Comparison of ENCODE assay signal across 1 cellular context in the genomic region with DNA sequence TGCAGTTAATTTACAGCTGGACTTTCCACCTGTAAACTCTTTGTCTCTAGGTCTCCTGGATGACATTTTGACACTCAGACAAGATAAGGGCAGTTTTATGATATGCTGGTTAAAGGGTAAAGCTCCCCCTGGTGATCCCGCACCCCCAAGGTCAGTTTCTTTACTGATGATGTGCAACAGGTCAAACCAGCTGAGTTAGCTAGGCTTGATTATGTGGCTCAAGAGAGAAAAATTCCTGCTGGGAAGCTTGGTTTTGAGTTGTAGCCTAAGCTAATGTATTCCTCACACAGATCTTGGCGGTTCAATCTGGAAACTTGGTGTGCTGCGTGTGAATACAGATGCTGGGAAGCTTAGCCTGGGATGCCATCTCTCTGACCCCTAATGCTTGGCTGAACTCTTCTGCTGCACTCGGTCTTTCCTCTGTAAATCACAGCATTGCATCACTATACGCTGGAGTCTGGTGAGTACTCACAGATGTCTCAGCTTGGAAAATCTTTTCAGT.
TF ChIP-seq lines count a peak whose summit lies in the region.

No MANE protein-coding gene starts in this region.

TF ChIP-seq in HepG2, 621 proteins besides CTCF, POLR2A, EP300 and RAD21 (continues in another document):
- TF ChIP-seq, protein P1, sequence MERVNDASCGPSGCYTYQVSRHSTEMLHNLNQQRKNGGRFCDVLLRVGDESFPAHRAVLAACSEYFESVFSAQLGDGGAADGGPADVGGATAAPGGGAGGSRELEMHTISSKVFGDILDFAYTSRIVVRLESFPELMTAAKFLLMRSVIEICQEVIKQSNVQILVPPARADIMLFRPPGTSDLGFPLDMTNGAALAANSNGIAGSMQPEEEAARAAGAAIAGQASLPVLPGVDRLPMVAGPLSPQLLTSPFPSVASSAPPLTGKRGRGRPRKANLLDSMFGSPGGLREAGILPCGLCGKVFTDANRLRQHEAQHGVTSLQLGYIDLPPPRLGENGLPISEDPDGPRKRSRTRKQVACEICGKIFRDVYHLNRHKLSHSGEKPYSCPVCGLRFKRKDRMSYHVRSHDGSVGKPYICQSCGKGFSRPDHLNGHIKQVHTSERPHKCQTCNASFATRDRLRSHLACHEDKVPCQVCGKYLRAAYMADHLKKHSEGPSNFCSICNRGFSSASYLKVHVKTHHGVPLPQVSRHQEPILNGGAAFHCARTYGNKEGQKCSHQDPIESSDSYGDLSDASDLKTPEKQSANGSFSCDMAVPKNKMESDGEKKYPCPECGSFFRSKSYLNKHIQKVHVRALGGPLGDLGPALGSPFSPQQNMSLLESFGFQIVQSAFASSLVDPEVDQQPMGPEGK (CRISPR knock-in tag; IDR thresholded peaks at IDR 0.05): peak; percentile 61
- TF ChIP-seq RAD51 (IDR thresholded peaks at IDR 0.05; ENCODE audit: borderline replicate concordance): no peak
- TF ChIP-seq ZNF572 (CRISPR knock-in tag; IDR thresholded peaks at IDR 0.05): no peak
- peak; percentile 65 for TF ChIP-seq ZMYM4 (CRISPR knock-in tag; IDR thresholded peaks at IDR 0.05)
- TF ChIP-seq, protein P2, sequence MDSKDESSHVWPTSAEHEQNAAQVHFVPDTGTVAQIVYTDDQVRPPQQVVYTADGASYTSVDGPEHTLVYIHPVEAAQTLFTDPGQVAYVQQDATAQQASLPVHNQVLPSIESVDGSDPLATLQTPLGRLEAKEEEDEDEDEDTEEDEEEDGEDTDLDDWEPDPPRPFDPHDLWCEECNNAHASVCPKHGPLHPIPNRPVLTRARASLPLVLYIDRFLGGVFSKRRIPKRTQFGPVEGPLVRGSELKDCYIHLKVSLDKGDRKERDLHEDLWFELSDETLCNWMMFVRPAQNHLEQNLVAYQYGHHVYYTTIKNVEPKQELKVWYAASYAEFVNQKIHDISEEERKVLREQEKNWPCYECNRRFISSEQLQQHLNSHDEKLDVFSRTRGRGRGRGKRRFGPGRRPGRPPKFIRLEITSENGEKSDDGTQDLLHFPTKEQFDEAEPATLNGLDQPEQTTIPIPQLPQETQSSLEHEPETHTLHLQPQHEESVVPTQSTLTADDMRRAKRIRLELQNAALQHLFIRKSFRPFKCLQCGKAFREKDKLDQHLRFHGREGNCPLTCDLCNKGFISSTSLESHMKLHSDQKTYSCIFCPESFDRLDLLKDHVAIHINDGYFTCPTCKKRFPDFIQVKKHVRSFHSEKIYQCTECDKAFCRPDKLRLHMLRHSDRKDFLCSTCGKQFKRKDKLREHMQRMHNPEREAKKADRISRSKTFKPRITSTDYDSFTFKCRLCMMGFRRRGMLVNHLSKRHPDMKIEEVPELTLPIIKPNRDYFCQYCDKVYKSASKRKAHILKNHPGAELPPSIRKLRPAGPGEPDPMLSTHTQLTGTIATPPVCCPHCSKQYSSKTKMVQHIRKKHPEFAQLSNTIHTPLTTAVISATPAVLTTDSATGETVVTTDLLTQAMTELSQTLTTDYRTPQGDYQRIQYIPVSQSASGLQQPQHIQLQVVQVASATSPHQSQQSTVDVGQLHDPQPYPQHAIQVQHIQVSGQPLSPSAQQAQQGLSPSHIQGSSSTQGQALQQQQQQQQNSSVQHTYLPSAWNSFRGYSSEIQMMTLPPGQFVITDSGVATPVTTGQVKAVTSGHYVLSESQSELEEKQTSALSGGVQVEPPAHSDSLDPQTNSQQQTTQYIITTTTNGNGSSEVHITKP (CRISPR knock-in tag; IDR thresholded peaks at IDR 0.05; ENCODE audit: low read depth): no peak
- no peak for TF ChIP-seq FOXC1 (CRISPR knock-in tag; IDR thresholded peaks at IDR 0.05; ENCODE audit: borderline replicate concordance)
- peak; percentile 29; the same call in 1 of the 2 replicates for TF ChIP-seq MIXL1 (CRISPR knock-in tag; IDR thresholded peaks at IDR 0.05)
- TF ChIP-seq POLR2G (IDR thresholded peaks at IDR 0.05; ENCODE audit: low read depth, low read length): peak; percentile 46; the same call in 1 of the 2 replicates
- TF ChIP-seq CEBPG (CRISPR knock-in tag; IDR thresholded peaks at IDR 0.05): peak; percentile 92
- TF ChIP-seq STAG1 (CRISPR knock-in tag; IDR thresholded peaks at IDR 0.05): peak; percentile 23; the same call in 1 of the 2 replicates
- TF ChIP-seq ZIK1 (CRISPR knock-in tag; IDR thresholded peaks at IDR 0.05; ENCODE audit: borderline replicate concordance, low read depth): no peak
- TF ChIP-seq, protein P3, sequence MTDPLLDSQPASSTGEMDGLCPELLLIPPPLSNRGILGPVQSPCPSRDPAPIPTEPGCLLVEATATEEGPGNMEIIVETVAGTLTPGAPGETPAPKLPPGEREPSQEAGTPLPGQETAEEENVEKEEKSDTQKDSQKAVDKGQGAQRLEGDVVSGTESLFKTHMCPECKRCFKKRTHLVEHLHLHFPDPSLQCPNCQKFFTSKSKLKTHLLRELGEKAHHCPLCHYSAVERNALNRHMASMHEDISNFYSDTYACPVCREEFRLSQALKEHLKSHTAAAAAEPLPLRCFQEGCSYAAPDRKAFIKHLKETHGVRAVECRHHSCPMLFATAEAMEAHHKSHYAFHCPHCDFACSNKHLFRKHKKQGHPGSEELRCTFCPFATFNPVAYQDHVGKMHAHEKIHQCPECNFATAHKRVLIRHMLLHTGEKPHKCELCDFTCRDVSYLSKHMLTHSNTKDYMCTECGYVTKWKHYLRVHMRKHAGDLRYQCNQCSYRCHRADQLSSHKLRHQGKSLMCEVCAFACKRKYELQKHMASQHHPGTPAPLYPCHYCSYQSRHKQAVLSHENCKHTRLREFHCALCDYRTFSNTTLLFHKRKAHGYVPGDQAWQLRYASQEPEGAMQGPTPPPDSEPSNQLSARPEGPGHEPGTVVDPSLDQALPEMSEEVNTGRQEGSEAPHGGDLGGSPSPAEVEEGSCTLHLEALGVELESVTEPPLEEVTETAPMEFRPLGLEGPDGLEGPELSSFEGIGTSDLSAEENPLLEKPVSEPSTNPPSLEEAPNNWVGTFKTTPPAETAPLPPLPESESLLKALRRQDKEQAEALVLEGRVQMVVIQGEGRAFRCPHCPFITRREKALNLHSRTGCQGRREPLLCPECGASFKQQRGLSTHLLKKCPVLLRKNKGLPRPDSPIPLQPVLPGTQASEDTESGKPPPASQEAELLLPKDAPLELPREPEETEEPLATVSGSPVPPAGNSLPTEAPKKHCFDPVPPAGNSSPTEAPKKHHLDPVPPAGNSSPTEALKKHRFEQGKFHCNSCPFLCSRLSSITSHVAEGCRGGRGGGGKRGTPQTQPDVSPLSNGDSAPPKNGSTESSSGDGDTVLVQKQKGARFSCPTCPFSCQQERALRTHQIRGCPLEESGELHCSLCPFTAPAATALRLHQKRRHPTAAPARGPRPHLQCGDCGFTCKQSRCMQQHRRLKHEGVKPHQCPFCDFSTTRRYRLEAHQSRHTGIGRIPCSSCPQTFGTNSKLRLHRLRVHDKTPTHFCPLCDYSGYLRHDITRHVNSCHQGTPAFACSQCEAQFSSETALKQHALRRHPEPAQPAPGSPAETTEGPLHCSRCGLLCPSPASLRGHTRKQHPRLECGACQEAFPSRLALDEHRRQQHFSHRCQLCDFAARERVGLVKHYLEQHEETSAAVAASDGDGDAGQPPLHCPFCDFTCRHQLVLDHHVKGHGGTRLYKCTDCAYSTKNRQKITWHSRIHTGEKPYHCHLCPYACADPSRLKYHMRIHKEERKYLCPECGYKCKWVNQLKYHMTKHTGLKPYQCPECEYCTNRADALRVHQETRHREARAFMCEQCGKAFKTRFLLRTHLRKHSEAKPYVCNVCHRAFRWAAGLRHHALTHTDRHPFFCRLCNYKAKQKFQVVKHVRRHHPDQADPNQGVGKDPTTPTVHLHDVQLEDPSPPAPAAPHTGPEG (CRISPR knock-in tag; IDR thresholded peaks at IDR 0.05): no peak
- TF ChIP-seq NCOR1 (IDR thresholded peaks at IDR 0.05; ENCODE audit: borderline replicate concordance, low read length): peak; percentile 42; the same call in 1 of the 2 replicates
- 0 out of 2 replicates have a peak, but pooled peaks have one; percentile 25 for TF ChIP-seq KDM1A (CRISPR knock-in tag; IDR thresholded peaks at IDR 0.05)
- TF ChIP-seq, protein P4, sequence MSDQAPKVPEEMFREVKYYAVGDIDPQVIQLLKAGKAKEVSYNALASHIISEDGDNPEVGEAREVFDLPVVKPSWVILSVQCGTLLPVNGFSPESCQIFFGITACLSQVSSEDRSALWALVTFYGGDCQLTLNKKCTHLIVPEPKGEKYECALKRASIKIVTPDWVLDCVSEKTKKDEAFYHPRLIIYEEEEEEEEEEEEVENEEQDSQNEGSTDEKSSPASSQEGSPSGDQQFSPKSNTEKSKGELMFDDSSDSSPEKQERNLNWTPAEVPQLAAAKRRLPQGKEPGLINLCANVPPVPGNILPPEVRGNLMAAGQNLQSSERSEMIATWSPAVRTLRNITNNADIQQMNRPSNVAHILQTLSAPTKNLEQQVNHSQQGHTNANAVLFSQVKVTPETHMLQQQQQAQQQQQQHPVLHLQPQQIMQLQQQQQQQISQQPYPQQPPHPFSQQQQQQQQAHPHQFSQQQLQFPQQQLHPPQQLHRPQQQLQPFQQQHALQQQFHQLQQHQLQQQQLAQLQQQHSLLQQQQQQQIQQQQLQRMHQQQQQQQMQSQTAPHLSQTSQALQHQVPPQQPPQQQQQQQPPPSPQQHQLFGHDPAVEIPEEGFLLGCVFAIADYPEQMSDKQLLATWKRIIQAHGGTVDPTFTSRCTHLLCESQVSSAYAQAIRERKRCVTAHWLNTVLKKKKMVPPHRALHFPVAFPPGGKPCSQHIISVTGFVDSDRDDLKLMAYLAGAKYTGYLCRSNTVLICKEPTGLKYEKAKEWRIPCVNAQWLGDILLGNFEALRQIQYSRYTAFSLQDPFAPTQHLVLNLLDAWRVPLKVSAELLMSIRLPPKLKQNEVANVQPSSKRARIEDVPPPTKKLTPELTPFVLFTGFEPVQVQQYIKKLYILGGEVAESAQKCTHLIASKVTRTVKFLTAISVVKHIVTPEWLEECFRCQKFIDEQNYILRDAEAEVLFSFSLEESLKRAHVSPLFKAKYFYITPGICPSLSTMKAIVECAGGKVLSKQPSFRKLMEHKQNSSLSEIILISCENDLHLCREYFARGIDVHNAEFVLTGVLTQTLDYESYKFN (CRISPR knock-in tag; conservative IDR thresholded peaks at IDR 0.05): peak; percentile 76
- no peak for TF ChIP-seq SOX6 (IDR thresholded peaks at IDR 0.05)
- TF ChIP-seq SOX6 (CRISPR knock-in tag; IDR thresholded peaks at IDR 0.05): peak; percentile 96
- TF ChIP-seq ZBTB20 (CRISPR knock-in tag; IDR thresholded peaks at IDR 0.05; ENCODE audit: borderline replicate concordance, low read depth): 0 out of 2 replicates have a peak, but pooled peaks have one; percentile 22
- TF ChIP-seq ZNF781 (CRISPR knock-in tag; IDR thresholded peaks at IDR 0.05; ENCODE audit: borderline replicate concordance, not compliant biosample characterization): no peak
- no peak for TF ChIP-seq RELA (CRISPR knock-in tag; IDR thresholded peaks at IDR 0.05)
- no peak for TF ChIP-seq FOXP1 (IDR thresholded peaks at IDR 0.05)
- peak; percentile 58; the same call in 1 of the 2 replicates for TF ChIP-seq FOXP1 (CRISPR knock-in tag; IDR thresholded peaks at IDR 0.05)
- TF ChIP-seq SAP130 (CRISPR knock-in tag; IDR thresholded peaks at IDR 0.05; ENCODE audit: low read depth): peak; percentile 37; the same call in 1 of the 2 replicates
- TF ChIP-seq SOX5 (CRISPR knock-in tag; IDR thresholded peaks at IDR 0.05; ENCODE audit: borderline replicate concordance): peak; percentile 78
- TF ChIP-seq NCOA2 (CRISPR knock-in tag; IDR thresholded peaks at IDR 0.05): peak; percentile 18; the same call in 1 of the 2 replicates
- TF ChIP-seq RARA (CRISPR knock-in tag; IDR thresholded peaks at IDR 0.05): peak; percentile 58; the same call in 1 of the 2 replicates
- TF ChIP-seq, protein P5, sequence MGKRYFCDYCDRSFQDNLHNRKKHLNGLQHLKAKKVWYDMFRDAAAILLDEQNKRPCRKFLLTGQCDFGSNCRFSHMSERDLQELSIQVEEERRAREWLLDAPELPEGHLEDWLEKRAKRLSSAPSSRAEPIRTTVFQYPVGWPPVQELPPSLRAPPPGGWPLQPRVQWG (CRISPR knock-in tag; IDR thresholded peaks at IDR 0.05; ENCODE audit: borderline replicate concordance, low read depth): no peak
- peak; percentile 94 for TF ChIP-seq GFI1 (CRISPR knock-in tag; IDR thresholded peaks at IDR 0.05; ENCODE audit: borderline replicate concordance)
- peak; percentile 61 for TF ChIP-seq TBX2 (CRISPR knock-in tag; IDR thresholded peaks at IDR 0.05; ENCODE audit: borderline replicate concordance)
- TF ChIP-seq, protein P6, sequence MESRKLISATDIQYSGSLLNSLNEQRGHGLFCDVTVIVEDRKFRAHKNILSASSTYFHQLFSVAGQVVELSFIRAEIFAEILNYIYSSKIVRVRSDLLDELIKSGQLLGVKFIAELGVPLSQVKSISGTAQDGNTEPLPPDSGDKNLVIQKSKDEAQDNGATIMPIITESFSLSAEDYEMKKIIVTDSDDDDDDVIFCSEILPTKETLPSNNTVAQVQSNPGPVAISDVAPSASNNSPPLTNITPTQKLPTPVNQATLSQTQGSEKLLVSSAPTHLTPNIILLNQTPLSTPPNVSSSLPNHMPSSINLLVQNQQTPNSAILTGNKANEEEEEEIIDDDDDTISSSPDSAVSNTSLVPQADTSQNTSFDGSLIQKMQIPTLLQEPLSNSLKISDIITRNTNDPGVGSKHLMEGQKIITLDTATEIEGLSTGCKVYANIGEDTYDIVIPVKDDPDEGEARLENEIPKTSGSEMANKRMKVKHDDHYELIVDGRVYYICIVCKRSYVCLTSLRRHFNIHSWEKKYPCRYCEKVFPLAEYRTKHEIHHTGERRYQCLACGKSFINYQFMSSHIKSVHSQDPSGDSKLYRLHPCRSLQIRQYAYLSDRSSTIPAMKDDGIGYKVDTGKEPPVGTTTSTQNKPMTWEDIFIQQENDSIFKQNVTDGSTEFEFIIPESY (CRISPR knock-in tag; IDR thresholded peaks at IDR 0.05): no peak
- TF ChIP-seq TAF1 (CRISPR knock-in tag; IDR thresholded peaks at IDR 0.05): 0 out of 2 replicates have a peak, but pooled peaks have one; percentile 26
- TF ChIP-seq CREM (IDR thresholded peaks at IDR 0.05): peak; percentile 65; the same call in 1 of the 2 replicates
- TF ChIP-seq CREM (CRISPR knock-in tag; IDR thresholded peaks at IDR 0.05): no peak
- peak; percentile 33; the same call in 1 of the 2 replicates for TF ChIP-seq HOXA3 (CRISPR knock-in tag; IDR thresholded peaks at IDR 0.05)
- TF ChIP-seq GABPA (IDR thresholded peaks at IDR 0.05; ENCODE audit: low read depth, low read length): no peak
- no peak for TF ChIP-seq GABPA (CRISPR knock-in tag; IDR thresholded peaks at IDR 0.05; ENCODE audit: low read depth)
- peak; percentile 45 to 55; a peak in 3 of 4 replicates for TF ChIP-seq NR2F1 (CRISPR knock-in tag; IDR thresholded peaks at IDR 0.05)
- TF ChIP-seq RFXANK (CRISPR knock-in tag; IDR thresholded peaks at IDR 0.05): no peak
- TF ChIP-seq YY1 (IDR thresholded peaks at IDR 0.05; ENCODE audit: insufficient read depth, insufficient replicate concordance, low read depth, low read length): no peak
- TF ChIP-seq, protein P7, sequence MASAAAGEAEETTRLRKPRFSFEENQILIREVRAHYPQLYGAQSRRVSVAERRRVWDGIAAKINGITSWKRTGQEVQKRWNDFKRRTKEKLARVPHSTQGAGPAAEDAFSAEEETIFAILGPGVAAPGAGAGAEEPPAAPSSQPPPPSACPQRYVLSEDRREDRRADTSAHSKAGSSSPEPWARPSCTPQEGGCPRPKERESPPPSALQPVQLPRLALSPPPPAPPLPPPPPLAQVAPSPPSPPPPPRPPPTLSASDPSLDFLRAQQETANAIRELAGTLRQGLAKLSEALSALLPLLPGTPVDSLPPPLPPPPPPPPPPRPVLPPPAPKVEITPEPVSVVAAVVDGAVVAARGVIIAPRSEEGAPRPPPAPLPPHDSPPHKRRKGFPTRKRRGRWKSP (CRISPR knock-in tag; IDR thresholded peaks at IDR 0.05): peak; percentile 24; the same call in 1 of the 2 replicates
- TF ChIP-seq ZNF605 (CRISPR knock-in tag; IDR thresholded peaks at IDR 0.05): peak; percentile 64; the same call in 1 of the 2 replicates
- TF ChIP-seq GTF3A (CRISPR knock-in tag; conservative IDR thresholded peaks at IDR 0.05): no peak
- TF ChIP-seq PAF1 (CRISPR knock-in tag; IDR thresholded peaks at IDR 0.05): no peak
